In genomic region chr20:37154684-37155298, GRCh38 we compare ENCODE assay signal across 1 cellular context.
A peak's percentile ranks its signal among the peaks of the same experiment; 100 is the strongest.
TF ChIP-seq lines count a peak whose summit lies in the region.

No MANE protein-coding gene starts in this region.

TF ChIP-seq in K562, 482 proteins besides CTCF, POLR2A, EP300 and RAD21 (continues in another document):
- TF ChIP-seq SMAD3 (CRISPR knock-in tag; conservative IDR thresholded peaks at IDR 0.05): 0 out of 2 replicates have a peak, but pooled peaks have one; percentile 45
- TF ChIP-seq CBX5 (IDR thresholded peaks at IDR 0.05; ENCODE audit: borderline replicate concordance, low read depth): no peak
- no peak for TF ChIP-seq TAF7 (tag; IDR thresholded peaks at IDR 0.05)
- no peak for TF ChIP-seq IRF2 (CRISPR knock-in tag; IDR thresholded peaks at IDR 0.05)
- 0 out of 2 replicates have a peak, but pooled peaks have one; percentile 31 for TF ChIP-seq ZNF311 (CRISPR knock-in tag; IDR thresholded peaks at IDR 0.05)
- TF ChIP-seq ZNF766 (CRISPR knock-in tag; conservative IDR thresholded peaks at IDR 0.05): peak; percentile 69; the same call in 1 of the 2 replicates
- TF ChIP-seq HMBOX1 (IDR thresholded peaks at IDR 0.05): 0 out of 2 replicates have a peak, but pooled peaks have one; percentile 31
- TF ChIP-seq TEAD2 (tag; IDR thresholded peaks at IDR 0.05): no peak
- TF ChIP-seq RBBP5 (IDR thresholded peaks at IDR 0.05; ENCODE audit: borderline replicate concordance, insufficient read depth, low read length, poor library complexity, severe bottlenecking): no peak
- TF ChIP-seq POLR2G (IDR thresholded peaks at IDR 0.05; ENCODE audit: low read depth, low read length): no peak
- TF ChIP-seq JUNB (CRISPR knock-in tag; conservative IDR thresholded peaks at IDR 0.05): no peak
- no peak for TF ChIP-seq ZNF384 (IDR thresholded peaks at IDR 0.05; ENCODE audit: low read depth, low read length)
- peak; percentile 58 for TF ChIP-seq BCOR (IDR thresholded peaks at IDR 0.05)
- TF ChIP-seq SMC3 (conservative IDR thresholded peaks at IDR 0.05; ENCODE audit: insufficient read depth, low read depth, low read length): no peak
- TF ChIP-seq PRDM10 (IDR thresholded peaks at IDR 0.05; ENCODE audit: partially characterized antibody): peak; percentile 40
- no peak for TF ChIP-seq CHD2 (IDR thresholded peaks at IDR 0.05; ENCODE audit: low read depth, low read length)
- peak; percentile 93 for TF ChIP-seq ZNF644 (tag; IDR thresholded peaks at IDR 0.05; ENCODE audit: low read depth)
- peak; percentile 66 for TF ChIP-seq CXXC5 (CRISPR knock-in tag; IDR thresholded peaks at IDR 0.05)
- TF ChIP-seq PHF8 (IDR thresholded peaks at IDR 0.05; ENCODE audit: borderline replicate concordance, low read length): no peak
- TF ChIP-seq SMARCC2 (IDR thresholded peaks at IDR 0.05; ENCODE audit: low read depth): peak; percentile 76; the same call in 1 of the 2 replicates
- no peak for TF ChIP-seq PTBP1 (IDR thresholded peaks at IDR 0.05; ENCODE audit: low read depth, low read length)
- TF ChIP-seq ADNP (tag; IDR thresholded peaks at IDR 0.05): peak; percentile 84
- TF ChIP-seq TCF15 (CRISPR knock-in tag; IDR thresholded peaks at IDR 0.05): no peak
- no peak for TF ChIP-seq ZNF124 (CRISPR knock-in tag; IDR thresholded peaks at IDR 0.05)
- no peak for TF ChIP-seq RNF219 (CRISPR knock-in tag; IDR thresholded peaks at IDR 0.05)
- peak; percentile 99 for TF ChIP-seq TAL1 (IDR thresholded peaks at IDR 0.05)
- no peak for TF ChIP-seq E2F5 (CRISPR knock-in tag; IDR thresholded peaks at IDR 0.05)
- no peak for TF ChIP-seq RBM14 (IDR thresholded peaks at IDR 0.05; ENCODE audit: borderline replicate concordance, insufficient read depth, low read depth, low read length)
- TF ChIP-seq MTA3 (IDR thresholded peaks at IDR 0.05; ENCODE audit: borderline replicate concordance): peak; percentile 67; the same call in 1 of the 2 replicates
- peak; percentile 47 for TF ChIP-seq ZFP36 (IDR thresholded peaks at IDR 0.05; ENCODE audit: low read depth, low read length, partially characterized antibody)
- no peak; a peak in 1 of 4 replicates for TF ChIP-seq MAZ (CRISPR knock-in tag; conservative IDR thresholded peaks at IDR 0.05 in 1 of 2, IDR thresholded peaks at IDR 0.05 in 1 of 2)
- no peak for TF ChIP-seq ZFPM2 (CRISPR knock-in tag; IDR thresholded peaks at IDR 0.05)
- TF ChIP-seq XRCC5 (IDR thresholded peaks at IDR 0.05; ENCODE audit: low read depth, low read length): no peak
- no peak for TF ChIP-seq GTF2B (IDR thresholded peaks at IDR 0.05; ENCODE audit: extremely low read depth, insufficient read length)
- peak; percentile 13; the same call in 1 of the 2 replicates for TF ChIP-seq VEZF1 (CRISPR knock-in tag; IDR thresholded peaks at IDR 0.05)
- TF ChIP-seq RFX1 (IDR thresholded peaks at IDR 0.05): no peak
- TF ChIP-seq GATA2 (CRISPR knock-in tag; IDR thresholded peaks at IDR 0.05): peak; percentile 97
- TF ChIP-seq NFATC3 (IDR thresholded peaks at IDR 0.05): no peak
- no peak; the same call in 1 of the 2 replicates for TF ChIP-seq RB1 (IDR thresholded peaks at IDR 0.05; ENCODE audit: low read depth)
- TF ChIP-seq SOX6 (IDR thresholded peaks at IDR 0.05): peak; percentile 99
- no peak for TF ChIP-seq CBX1 (IDR thresholded peaks at IDR 0.05; ENCODE audit: low read depth)
- TF ChIP-seq KHSRP (IDR thresholded peaks at IDR 0.05): peak; percentile 67; the same call in 1 of the 2 replicates
- TF ChIP-seq HBP1 (CRISPR knock-in tag; IDR thresholded peaks at IDR 0.05): no peak
- no peak for TF ChIP-seq NFE2L1 (tag; IDR thresholded peaks at IDR 0.05; ENCODE audit: borderline replicate concordance, low read depth)
- peak; percentile 68; the same call in 1 of the 2 replicates for TF ChIP-seq ZBTB9 (CRISPR knock-in tag; IDR thresholded peaks at IDR 0.05)
- no peak for TF ChIP-seq ZNF707 (CRISPR knock-in tag; conservative IDR thresholded peaks at IDR 0.05)
- TF ChIP-seq RNF2 (IDR thresholded peaks at IDR 0.05): peak; percentile 74; the same call in 1 of the 2 replicates
- TF ChIP-seq HDGF (IDR thresholded peaks at IDR 0.05): no peak
- TF ChIP-seq ZNF280B (CRISPR knock-in tag; IDR thresholded peaks at IDR 0.05): no peak
- no peak for TF ChIP-seq FOXO4 (CRISPR knock-in tag; IDR thresholded peaks at IDR 0.05)
